In the genomic region with DNA sequence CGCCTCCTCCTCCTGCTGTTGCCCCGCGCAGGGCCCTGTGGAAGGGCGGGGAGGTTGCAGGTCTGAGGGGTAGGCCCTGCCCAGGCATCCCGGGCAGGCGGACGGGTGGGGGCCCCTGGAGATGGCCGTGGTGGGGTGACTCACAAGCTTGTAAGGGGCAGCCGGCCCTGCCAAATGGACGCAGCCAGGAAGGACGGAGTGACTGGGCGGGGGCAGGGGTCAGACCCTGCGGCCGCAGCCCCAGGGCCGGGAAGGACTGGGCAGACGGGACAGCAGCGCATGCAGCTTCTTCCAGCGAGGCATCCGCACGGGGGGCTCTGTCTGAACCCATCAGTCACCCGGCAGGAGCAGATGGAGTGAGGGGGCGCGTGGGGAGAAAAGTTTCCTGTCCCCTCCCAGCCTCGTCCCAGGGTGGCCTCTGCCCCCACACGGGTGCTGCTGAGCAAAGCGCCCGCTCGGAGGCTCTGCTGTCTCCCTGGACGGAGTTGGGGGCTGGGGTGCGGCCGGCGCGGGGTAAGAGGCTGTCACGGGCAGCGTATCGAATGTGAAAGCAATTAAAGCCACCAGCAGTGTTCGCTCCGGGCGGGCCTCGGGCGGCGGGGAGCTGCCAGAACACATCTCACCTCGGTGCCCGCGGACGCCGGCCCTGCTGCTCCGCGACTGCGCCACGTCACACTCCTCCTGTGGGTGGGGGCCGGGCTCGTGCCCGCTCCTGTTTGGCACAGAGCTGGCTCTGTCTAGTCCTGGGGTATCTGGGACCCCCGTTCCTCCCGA, we compare ENCODE assay signal across 16 cellular contexts. TPM values are rescaled to one million over a fixed set of nuclear protein-coding genes. Genes with fewer than 3 reads are reported as not detected.
DNase-seq lines count a peak whose midpoint lies in the region; ATAC-seq, FAIRE-seq and TF ChIP-seq lines count a peak whose summit lies in the region.
"Had no signal": no experiment of that assay in that cellular context is flagged by ENCODE, and none has a peak within 500 bp of the region (broad histone marks: within the 10 kb centered on the region; RNA-seq: fewer than 3 reads in every experiment).

No MANE protein-coding gene starts in this region.

- no peak for TF ChIP-seq EP300 in HepG2 (IDR thresholded peaks at IDR 0.05; ENCODE audit: low read depth in 2 of 2, low read length in 2 of 2)
- no peak for TF ChIP-seq EP300 in HepG2 (CRISPR knock-in tag; IDR thresholded peaks at IDR 0.05; ENCODE audit: borderline replicate concordance)

- H2AFZ ChIP-seq in HepG2 (ENCODE audit: low read length), result no peak overlapping the region

- peaks cover 63% of the 10 kb centered on the region for H3K4me1 ChIP-seq in HepG2 (ENCODE audit: insufficient read depth, low read length)
- H3K4me1 ChIP-seq in right lobe of liver, result peaks cover 0 to 10% (median 0%) of the 10 kb centered on the region in 4 donors

- BruUV-seq in HepG2 (replicated peaks; lab: Mats Ljungman, UMichigan), result no TSS peak

- TF ChIP-seq RAD21 in HepG2 (CRISPR knock-in tag; IDR thresholded peaks at IDR 0.05), result no peak

- no peak overlapping the region for H3K9ac ChIP-seq in HepG2 (ENCODE audit: insufficient read depth, low read depth, low read length)

- no peak for ATAC-seq in HepG2
- ATAC-seq in right lobe of liver, result no peak
- ATAC-seq in stimulated activated naive CD8-positive, alpha-beta T cell treated with anti-CD3 and anti-CD28 coated beads, Interleukin-15, Interleukin-2, amounts not matched to agents 100 U/mL and 50 U/mL, for 24 hours, result no peak
- ATAC-seq in GM19467 (IDR thresholded peaks at IDR 0.05; ENCODE audit: unreplicated experiment), result no peak
- ATAC-seq: left lung had no signal

- intact Hi-C loops in HepG2 (cut with micrococcal nuclease; ENCODE audit: unreplicated experiment), result no loop called here
- intact Hi-C loops in right lobe of liver (cut with DNase I), result no loop called here

- H3K9me3 ChIP-seq in HepG2 (ENCODE audit: low read length) (no peaks in the 10 kb centered on the region), right lobe of liver (no peaks in the 10 kb centered on the region)
- H3K9me3 ChIP-seq: left lung had no signal

- CTCF ChIA-PET in HepG2 (lab: Yijun Ruan, JAX; ENCODE audit: low intra/inter-chr PET ratio, low total read pairs), result no interaction called here

- POLR2A ChIA-PET in HepG2 (lab: Yijun Ruan, JAX), result interaction anchor here (1.0 kb wide), 1 partner anchor 11 kb away, joined by 3 read pairs; no protein-coding TSS in a partner anchor

- DNase-seq in HepG2 (ENCODE audit: low spot score), result no peak
- DNase-seq in right lobe of liver, result no peak
- peak; percentile 61 for DNase-seq in astrocyte of the hippocampus (ENCODE audit: low read depth, low spot score)
- peak; percentile 9 for DNase-seq in kidney tubule cell (ENCODE audit: low spot score)
- DNase-seq in stimulated activated naive CD8-positive, alpha-beta T cell treated with anti-CD3 and anti-CD28 coated beads, Interleukin-15, Interleukin-2, amounts not matched to agents 100 U/mL and 50 U/mL, for 24 hours, result no peak
- no peak for DNase-seq in NCI-H1105 treated with DMSO at 0.1 percent for 48 hours (lab: John Stamatoyannopoulos, UW)
- DNase-seq in GM19238 (ENCODE audit: insufficient read length, low spot score), result no peak
- DNase-seq: activated B cell treated with CpG ODN at 0.5 μM for 24 hours; activated T-cell treated with anti-CD3 and anti-CD28 coated beads, Interleukin-2, amount 50 U/mL, for 48 hours; Kasumi-1; left lung; occipital lobe; stimulated activated CD4-positive, alpha-beta T cell treated with anti-CD3 and anti-CD28 coated beads, Interleukin-2, amount 100 ng/mL, for 48 hours had no signal

- no peak for TF ChIP-seq POLR2A in HepG2 (IDR thresholded peaks at IDR 0.05; ENCODE audit: insufficient read depth in 1 of 2, low read depth in 2 of 2, low read length in 2 of 2)
- TF ChIP-seq POLR2A in right lobe of liver (IDR thresholded peaks at IDR 0.05), result no peak

- peak overlapping the region; percentile 67 for H3K27ac ChIP-seq in HepG2 (ENCODE audit: extremely low read length, insufficient read depth, low read length)
- no peak overlapping the region for H3K27ac ChIP-seq in right lobe of liver
- H3K27ac ChIP-seq: left lung had no signal

- H3K4me3 ChIP-seq in HepG2 (replicated peaks in 1 of 3; ENCODE audit: insufficient read depth in 1 of 3, low read depth in 2 of 3, low read length in 3 of 3) (no peak overlapping the region), right lobe of liver (no peak overlapping the region)
- H3K4me3 ChIP-seq: left lung had no signal

- 91% methylated on average over 50 of the region's 56 CpGs for WGBS in HepG2 (ENCODE audit: low lambda C conversion rate)
- WGBS in right lobe of liver (ENCODE audit: insufficient coverage, low coverage, low lambda C conversion rate, missing lambda C conversion rate), result 85% methylated on average over 7 of the region's 56 CpGs

- no peak for TF ChIP-seq CTCF in HepG2 (CRISPR knock-in tag; IDR thresholded peaks at IDR 0.05)
- TF ChIP-seq CTCF in right lobe of liver (IDR thresholded peaks at IDR 0.05), result no peak

- no peaks in the 10 kb centered on the region for H3K79me2 ChIP-seq in HepG2 (ENCODE audit: insufficient read depth, low read length)

- H3K27me3 ChIP-seq in HepG2 (ENCODE audit: control insufficient read depth in 1 of 2, insufficient read depth in 2 of 2, low read length in 2 of 2), result peaks cover 2 to 14% of the 10 kb centered on the region in 2 experiments; a peak in 3 of 5 replicates
- no peaks in the 10 kb centered on the region for H3K27me3 ChIP-seq in right lobe of liver

- FAIRE-seq in HepG2 (lab: Jason Lieb, UNC), result no peak

- H3K4me2 ChIP-seq in HepG2 (ENCODE audit: low read depth, low read length), result peak overlapping the region; percentile 13; the same call in 1 of the 2 replicates

- no peaks in the 10 kb centered on the region for H4K20me1 ChIP-seq in HepG2 (ENCODE audit: insufficient read depth, low read length)

- H3K36me3 ChIP-seq in HepG2 (replicated peaks in 1 of 2; ENCODE audit: control insufficient read depth in 1 of 2, insufficient read depth in 2 of 2, low read length in 2 of 2), result peaks cover 0 to 3% of the 10 kb centered on the region in 2 experiments; a peak in 1 of 5 replicates
- peaks cover 0 to 10% (median 4%) of the 10 kb centered on the region in 4 donors for H3K36me3 ChIP-seq in right lobe of liver

- in situ Hi-C loops in HepG2 (cut with HindIII; ENCODE audit: extremely low pct_ligation_motif_present, low pct_unique_long_range_greater_than_20kb), result no loop called here

RNA-seq across cellular contexts. Expression of a gene that starts 5.4 kb away (rescaled TPM):
- 0.07 TPM in 1 of 2 replicates, not detected in the other for total RNA-seq in HepG2 (2016; rRNA removed; fragmentation: Illumina TruSeq; extraction: Trizol)
- not detected in 2 replicates for total RNA-seq in HepG2 (2016; cell fraction: cytosol; rRNA removed; fragmentation: Illumina TruSeq; extraction: Trizol; ENCODE audit: low read depth)
- total RNA-seq in HepG2 (2016; cell fraction: insoluble cytoplasmic fraction; rRNA removed; fragmentation: Illumina TruSeq; extraction: Trizol), result not detected in 2 replicates
- not detected in 2 replicates for total RNA-seq in HepG2 (2016; cell fraction: membrane; rRNA removed; fragmentation: Illumina TruSeq; extraction: Trizol)
- total RNA-seq in HepG2 (2016; cell fraction: nucleus; rRNA removed; fragmentation: Illumina TruSeq; extraction: Trizol), result not detected in 2 replicates
- 0.16 and 0.38 TPM in 2 replicates for polyA plus RNA-seq in HepG2 (2011; rRNA removed)
- 0.23 and 0.28 TPM in 2 replicates for polyA plus RNA-seq in HepG2 (2011; cell fraction: cytosol; rRNA removed)
- 0.81 and 1.2 TPM in 2 replicates for polyA plus RNA-seq in HepG2 (2011; cell fraction: nucleus; rRNA removed)
- polyA plus RNA-seq in HepG2 (2012), result 0.63 and 0.74 TPM in 2 replicates
- polyA plus RNA-seq in HepG2 (2016; cell fraction: cytosol; fragmentation: Illumina TruSeq; extraction: Trizol; ENCODE audit: low read depth), result not detected in 2 replicates
- not detected in 2 replicates for polyA plus RNA-seq in HepG2 (2016; cell fraction: insoluble cytoplasmic fraction; fragmentation: Illumina TruSeq; extraction: Trizol; ENCODE audit: low read depth)
- polyA plus RNA-seq in HepG2 (2016; cell fraction: membrane; fragmentation: Illumina TruSeq; extraction: Trizol; ENCODE audit: low read depth), result not detected in 2 replicates
- polyA plus RNA-seq in HepG2 (2016; cell fraction: nucleus; fragmentation: Illumina TruSeq; extraction: Trizol; ENCODE audit: insufficient read depth, low read depth), result not detected in 2 replicates
- polyA minus RNA-seq in HepG2 (2011; rRNA and poly(A)+ RNA removed; ENCODE audit: low replicate concordance), result 0.12 TPM in 1 of 2 replicates, not detected in the other
- 0.35 and 0.40 TPM in 2 replicates for polyA minus RNA-seq in HepG2 (2011; cell fraction: cytosol; rRNA and poly(A)+ RNA removed)
- polyA minus RNA-seq in HepG2 (2011; cell fraction: nucleus; rRNA and poly(A)+ RNA removed), result not detected in 2 replicates
- total RNA-seq in right lobe of liver, result not detected
- total RNA-seq: activated B cell treated with CpG ODN at 0.5 μM for 24 hours, cardiac septum, left lung, occipital lobe, SK-MEL-5 had no signal

RNA-seq across cellular contexts. Expression of a gene that starts 12.0 kb away (rescaled TPM):
- 0.40 and 0.48 TPM in 2 replicates for total RNA-seq in HepG2 (2016; rRNA removed; fragmentation: Illumina TruSeq; extraction: Trizol)
- total RNA-seq in HepG2 (2016; cell fraction: cytosol; rRNA removed; fragmentation: Illumina TruSeq; extraction: Trizol; ENCODE audit: low read depth), result not detected in 2 replicates
- total RNA-seq in HepG2 (2016; cell fraction: insoluble cytoplasmic fraction; rRNA removed; fragmentation: Illumina TruSeq; extraction: Trizol), result 0.33 and 0.45 TPM in 2 replicates
- total RNA-seq in HepG2 (2016; cell fraction: membrane; rRNA removed; fragmentation: Illumina TruSeq; extraction: Trizol), result 0.10 and 0.22 TPM in 2 replicates
- total RNA-seq in HepG2 (2016; cell fraction: nucleus; rRNA removed; fragmentation: Illumina TruSeq; extraction: Trizol), result 0.22 TPM in 1 of 2 replicates, not detected in the other
- polyA plus RNA-seq in HepG2 (2011; rRNA removed), result 0.59 and 1.1 TPM in 2 replicates
- 0.71 and 1.2 TPM in 2 replicates for polyA plus RNA-seq in HepG2 (2011; cell fraction: cytosol; rRNA removed)
- polyA plus RNA-seq in HepG2 (2011; cell fraction: nucleus; rRNA removed), result 1.3 and 1.7 TPM in 2 replicates
- 1.4 and 1.5 TPM in 2 replicates for polyA plus RNA-seq in HepG2 (2012)
- 0.09 TPM in 1 of 2 replicates, not detected in the other for polyA plus RNA-seq in HepG2 (2016; cell fraction: cytosol; fragmentation: Illumina TruSeq; extraction: Trizol; ENCODE audit: low read depth)
- polyA plus RNA-seq in HepG2 (2016; cell fraction: insoluble cytoplasmic fraction; fragmentation: Illumina TruSeq; extraction: Trizol; ENCODE audit: low read depth), result 0.26 TPM in 2 replicates
- polyA plus RNA-seq in HepG2 (2016; cell fraction: membrane; fragmentation: Illumina TruSeq; extraction: Trizol; ENCODE audit: low read depth), result not detected in 2 replicates
- polyA plus RNA-seq in HepG2 (2016; cell fraction: nucleus; fragmentation: Illumina TruSeq; extraction: Trizol; ENCODE audit: insufficient read depth, low read depth), result not detected in 2 replicates
- 1.4 TPM in 1 of 2 replicates, not detected in the other for polyA minus RNA-seq in HepG2 (2011; rRNA and poly(A)+ RNA removed; ENCODE audit: low replicate concordance)
- polyA minus RNA-seq in HepG2 (2011; cell fraction: cytosol; rRNA and poly(A)+ RNA removed), result 0.40 and 0.88 TPM in 2 replicates
- 0.13 and 0.25 TPM in 2 replicates for polyA minus RNA-seq in HepG2 (2011; cell fraction: nucleus; rRNA and poly(A)+ RNA removed)
- under 1 TPM in 5 of 6 experiments, not detected in 1; 0.12 to 0.33 (median 0.28) TPM for total RNA-seq in right lobe of liver

RNA-seq across cellular contexts. Expression of a gene that starts 14.9 kb away (rescaled TPM):
- total RNA-seq in HepG2 (2016; rRNA removed; fragmentation: Illumina TruSeq; extraction: Trizol) (8.4 and 19.7 TPM in 2 replicates), right lobe of liver (10 to 100 TPM; 19.5 to 32.0 (median 27.8) TPM)
- 7.5 and 10.0 TPM in 2 replicates for total RNA-seq in HepG2 (2016; cell fraction: cytosol; rRNA removed; fragmentation: Illumina TruSeq; extraction: Trizol; ENCODE audit: low read depth)
- total RNA-seq in HepG2 (2016; cell fraction: insoluble cytoplasmic fraction; rRNA removed; fragmentation: Illumina TruSeq; extraction: Trizol), result 7.4 and 18.9 TPM in 2 replicates
- total RNA-seq in HepG2 (2016; cell fraction: membrane; rRNA removed; fragmentation: Illumina TruSeq; extraction: Trizol), result 13.0 and 18.2 TPM in 2 replicates
- total RNA-seq in HepG2 (2016; cell fraction: nucleus; rRNA removed; fragmentation: Illumina TruSeq; extraction: Trizol), result 16.8 and 19.0 TPM in 2 replicates
- polyA plus RNA-seq in HepG2 (2011; rRNA removed), result 7.7 and 13.6 TPM in 2 replicates
- polyA plus RNA-seq in HepG2 (2011; cell fraction: cytosol; rRNA removed), result 7.2 and 11.6 TPM in 2 replicates
- 70.8 and 80.2 TPM in 2 replicates for polyA plus RNA-seq in HepG2 (2011; cell fraction: nucleus; rRNA removed)
- polyA plus RNA-seq in HepG2 (2012), result 6.7 and 8.5 TPM in 2 replicates
- polyA plus RNA-seq in HepG2 (2016; cell fraction: cytosol; fragmentation: Illumina TruSeq; extraction: Trizol; ENCODE audit: low read depth), result 6.3 and 7.2 TPM in 2 replicates
- polyA plus RNA-seq in HepG2 (2016; cell fraction: insoluble cytoplasmic fraction; fragmentation: Illumina TruSeq; extraction: Trizol; ENCODE audit: low read depth), result 6.9 and 8.3 TPM in 2 replicates
- 10.4 and 10.8 TPM in 2 replicates for polyA plus RNA-seq in HepG2 (2016; cell fraction: membrane; fragmentation: Illumina TruSeq; extraction: Trizol; ENCODE audit: low read depth)
- polyA plus RNA-seq in HepG2 (2016; cell fraction: nucleus; fragmentation: Illumina TruSeq; extraction: Trizol; ENCODE audit: insufficient read depth, low read depth), result 31.7 and 36.7 TPM in 2 replicates
- polyA minus RNA-seq in HepG2 (2011; rRNA and poly(A)+ RNA removed; ENCODE audit: low replicate concordance), result 38.0 and 89.1 TPM in 2 replicates
- 8.1 and 11.1 TPM in 2 replicates for polyA minus RNA-seq in HepG2 (2011; cell fraction: cytosol; rRNA and poly(A)+ RNA removed)
- polyA minus RNA-seq in HepG2 (2011; cell fraction: nucleus; rRNA and poly(A)+ RNA removed), result 13.6 and 14.0 TPM in 2 replicates

RNA-seq across cellular contexts. Expression of a gene that starts 27.3 kb away (rescaled TPM):
- total RNA-seq in HepG2 (2016; rRNA removed; fragmentation: Illumina TruSeq; extraction: Trizol) (15.0 and 24.5 TPM in 2 replicates), right lobe of liver (10 to 100 TPM; 17.3 to 34.3 (median 23.3) TPM)
- 4.2 and 4.4 TPM in 2 replicates for total RNA-seq in HepG2 (2016; cell fraction: cytosol; rRNA removed; fragmentation: Illumina TruSeq; extraction: Trizol; ENCODE audit: low read depth)
- 12.6 and 24.1 TPM in 2 replicates for total RNA-seq in HepG2 (2016; cell fraction: insoluble cytoplasmic fraction; rRNA removed; fragmentation: Illumina TruSeq; extraction: Trizol)
- 16.3 and 16.4 TPM in 2 replicates for total RNA-seq in HepG2 (2016; cell fraction: membrane; rRNA removed; fragmentation: Illumina TruSeq; extraction: Trizol)
- total RNA-seq in HepG2 (2016; cell fraction: nucleus; rRNA removed; fragmentation: Illumina TruSeq; extraction: Trizol), result 14.9 and 20.4 TPM in 2 replicates
- polyA plus RNA-seq in HepG2 (2011; rRNA removed), result 14.9 and 22.2 TPM in 2 replicates
- 11.3 and 22.6 TPM in 2 replicates for polyA plus RNA-seq in HepG2 (2011; cell fraction: cytosol; rRNA removed)
- 103 and 145 TPM in 2 replicates for polyA plus RNA-seq in HepG2 (2011; cell fraction: nucleus; rRNA removed)
- 17.6 and 19.5 TPM in 2 replicates for polyA plus RNA-seq in HepG2 (2012)
- 5.8 and 6.0 TPM in 2 replicates for polyA plus RNA-seq in HepG2 (2016; cell fraction: cytosol; fragmentation: Illumina TruSeq; extraction: Trizol; ENCODE audit: low read depth)
- polyA plus RNA-seq in HepG2 (2016; cell fraction: insoluble cytoplasmic fraction; fragmentation: Illumina TruSeq; extraction: Trizol; ENCODE audit: low read depth), result 20.7 and 26.7 TPM in 2 replicates
- polyA plus RNA-seq in HepG2 (2016; cell fraction: membrane; fragmentation: Illumina TruSeq; extraction: Trizol; ENCODE audit: low read depth), result 16.3 and 19.3 TPM in 2 replicates
- polyA plus RNA-seq in HepG2 (2016; cell fraction: nucleus; fragmentation: Illumina TruSeq; extraction: Trizol; ENCODE audit: insufficient read depth, low read depth), result 67.7 and 68.0 TPM in 2 replicates
- 22.1 and 60.1 TPM in 2 replicates for polyA minus RNA-seq in HepG2 (2011; rRNA and poly(A)+ RNA removed; ENCODE audit: low replicate concordance)
- 39.5 and 41.1 TPM in 2 replicates for polyA minus RNA-seq in HepG2 (2011; cell fraction: cytosol; rRNA and poly(A)+ RNA removed)
- polyA minus RNA-seq in HepG2 (2011; cell fraction: nucleus; rRNA and poly(A)+ RNA removed), result 16.0 and 18.4 TPM in 2 replicates

RNA-seq across cellular contexts. Expression of a gene that starts 35.0 kb away (rescaled TPM):
- total RNA-seq in HepG2 (2016; rRNA removed; fragmentation: Illumina TruSeq; extraction: Trizol), result 8.2 and 11.5 TPM in 2 replicates
- total RNA-seq in HepG2 (2016; cell fraction: cytosol; rRNA removed; fragmentation: Illumina TruSeq; extraction: Trizol; ENCODE audit: low read depth), result 3.9 TPM in 2 replicates
- 7.7 and 10.5 TPM in 2 replicates for total RNA-seq in HepG2 (2016; cell fraction: insoluble cytoplasmic fraction; rRNA removed; fragmentation: Illumina TruSeq; extraction: Trizol)
- 9.2 and 9.7 TPM in 2 replicates for total RNA-seq in HepG2 (2016; cell fraction: membrane; rRNA removed; fragmentation: Illumina TruSeq; extraction: Trizol)
- total RNA-seq in HepG2 (2016; cell fraction: nucleus; rRNA removed; fragmentation: Illumina TruSeq; extraction: Trizol), result 6.0 and 7.3 TPM in 2 replicates
- polyA plus RNA-seq in HepG2 (2011; rRNA removed), result 7.7 and 10.6 TPM in 2 replicates
- polyA plus RNA-seq in HepG2 (2011; cell fraction: cytosol; rRNA removed), result 6.0 and 10.4 TPM in 2 replicates
- polyA plus RNA-seq in HepG2 (2011; cell fraction: nucleus; rRNA removed), result 25.9 TPM in 2 replicates
- 7.0 and 9.0 TPM in 2 replicates for polyA plus RNA-seq in HepG2 (2012)
- polyA plus RNA-seq in HepG2 (2016; cell fraction: cytosol; fragmentation: Illumina TruSeq; extraction: Trizol; ENCODE audit: low read depth), result 2.5 and 2.9 TPM in 2 replicates
- 8.9 and 11.2 TPM in 2 replicates for polyA plus RNA-seq in HepG2 (2016; cell fraction: insoluble cytoplasmic fraction; fragmentation: Illumina TruSeq; extraction: Trizol; ENCODE audit: low read depth)
- 6.5 and 6.8 TPM in 2 replicates for polyA plus RNA-seq in HepG2 (2016; cell fraction: membrane; fragmentation: Illumina TruSeq; extraction: Trizol; ENCODE audit: low read depth)
- 20.2 and 22.4 TPM in 2 replicates for polyA plus RNA-seq in HepG2 (2016; cell fraction: nucleus; fragmentation: Illumina TruSeq; extraction: Trizol; ENCODE audit: insufficient read depth, low read depth)
- 15.3 and 16.9 TPM in 2 replicates for polyA minus RNA-seq in HepG2 (2011; rRNA and poly(A)+ RNA removed; ENCODE audit: low replicate concordance)
- 5.5 and 7.3 TPM in 2 replicates for polyA minus RNA-seq in HepG2 (2011; cell fraction: cytosol; rRNA and poly(A)+ RNA removed)
- polyA minus RNA-seq in HepG2 (2011; cell fraction: nucleus; rRNA and poly(A)+ RNA removed), result 3.4 and 4.0 TPM in 2 replicates
- total RNA-seq in right lobe of liver, result 10 to 100 TPM in 5 of 6 experiments, 1 to 10 TPM in 1; 10.0 to 14.1 (median 12.0) TPM

Comparison
In these comparisons a context has a peak if more than half of its experiments do, and no peak if none do; other contexts are left out.
1. DNase-seq: peak in astrocyte of the hippocampus (single experiment) and kidney tubule cell (single experiment); none in HepG2 (single experiment), right lobe of liver (0 of 3), stimulated activated naive CD8-positive, alpha-beta T cell treated with anti-CD3 and anti-CD28 coated beads, Interleukin-15, Interleukin-2, amounts not matched to agents 100 U/mL and 50 U/mL, for 24 hours (single experiment), NCI-H1105 treated with DMSO at 0.1 percent for 48 hours (single experiment) and GM19238 (single experiment).